Comparison of ENCODE assay signal across 17 cellular contexts in genomic region chr6:80440496-80441160, GRCh38.
DNase-seq lines count a peak whose midpoint lies in the region; ATAC-seq and TF ChIP-seq lines count a peak whose summit lies in the region.
"Had no signal": no experiment of that assay in that cellular context is flagged by ENCODE, and none has a peak within 500 bp of the region (broad histone marks: within the 10 kb centered on the region; RNA-seq: fewer than 3 reads in every experiment).

No MANE protein-coding gene starts in this region.

- H3K36me3 ChIP-seq in PC-9 (ENCODE audit: low read depth) (0 out of 2 replicates have a peak, but pooled peaks cover 3% of the 10 kb centered on the region), hepatocyte (replicated peaks; ENCODE audit: insufficient read depth, low read depth) (no peaks in the 10 kb centered on the region), left ventricle myocardium inferior (peaks cover 6% of the 10 kb centered on the region)
- H3K36me3 ChIP-seq: gastroesophageal sphincter, HAP-1, lower lobe of right lung had no signal

- H3K4me1 ChIP-seq in PC-9 (replicated peaks; ENCODE audit: insufficient read depth) = peaks cover 41% of the 10 kb centered on the region
- peaks cover 6% of the 10 kb centered on the region for H3K4me1 ChIP-seq in hepatocyte (ENCODE audit: insufficient read depth)
- no peaks in the 10 kb centered on the region for H3K4me1 ChIP-seq in left ventricle myocardium inferior
- H3K4me1 ChIP-seq: gastroesophageal sphincter, HAP-1, lower lobe of right lung had no signal

- H3K27ac ChIP-seq in PC-9 (peak overlapping the region; percentile 91), hepatocyte (peak overlapping the region; percentile 18), left ventricle myocardium inferior (replicated peaks) (no peak overlapping the region)
- H3K27ac ChIP-seq: gastroesophageal sphincter, lower lobe of right lung had no signal

- H3K9me2 ChIP-seq in PC-9 (ENCODE audit: insufficient read depth) = no peaks in the 10 kb centered on the region
- no peaks in the 10 kb centered on the region for H3K9me2 ChIP-seq in hepatocyte (replicated peaks; ENCODE audit: insufficient read depth)
- H3K9me2 ChIP-seq: SK-N-SH had no signal

- H3K27me3 ChIP-seq in PC-9 (ENCODE audit: insufficient read depth, low read depth) (no peaks in the 10 kb centered on the region), hepatocyte (no peaks in the 10 kb centered on the region), left ventricle myocardium inferior (ENCODE audit: low read depth) (no peaks in the 10 kb centered on the region)
- H3K27me3 ChIP-seq: gastroesophageal sphincter had no signal

- intact Hi-C loops in PC-9 (cut with micrococcal nuclease; ENCODE audit: unreplicated experiment) = loop anchor here (1.0 kb wide), 1 partner anchor 14 kb away; no protein-coding TSS in a partner anchor
- intact Hi-C loops in left ventricle myocardium superior (cut with micrococcal nuclease) = no loop called here
- intact Hi-C loops in left ventricle myocardium inferior (cut with micrococcal nuclease) = no loop called here

- H3K4me2 ChIP-seq in PC-9 = peak overlapping the region; percentile 41
- no peak overlapping the region for H3K4me2 ChIP-seq in hepatocyte
- H3K4me2 ChIP-seq: SK-N-SH had no signal

- 0 out of 2 replicates have a peak overlapping the region, but pooled peaks have one; percentile 18 for H3K4me3 ChIP-seq in PC-9
- no peak overlapping the region for H3K4me3 ChIP-seq in hepatocyte
- H3K4me3 ChIP-seq in left ventricle myocardium inferior = no peak overlapping the region
- H3K4me3 ChIP-seq: gastroesophageal sphincter, HAP-1, lower lobe of right lung had no signal

- H3K9me3 ChIP-seq in PC-9 (ENCODE audit: insufficient read depth, low read depth) (no peaks in the 10 kb centered on the region), hepatocyte (ENCODE audit: low read depth) (no peaks in the 10 kb centered on the region), left ventricle myocardium inferior (replicated peaks) (peaks cover 8% of the 10 kb centered on the region)
- H3K9me3 ChIP-seq: HAP-1, lower lobe of right lung, SK-N-SH had no signal

- H3K79me2 ChIP-seq in PC-9 (ENCODE audit: low read depth) = no peaks in the 10 kb centered on the region
- H3K79me2 ChIP-seq in hepatocyte = no peaks in the 10 kb centered on the region

- H2AFZ ChIP-seq in PC-9 = 0 out of 2 replicates have a peak overlapping the region, but pooled peaks have one; percentile 27
- no peak overlapping the region for H2AFZ ChIP-seq in hepatocyte

- POLR2A ChIA-PET in PC-9 (lab: Charles Lee; ENCODE audit: unreplicated experiment) = interaction anchor here (0.6 kb wide), 1 partner anchor 436 kb away, joined by 9 read pairs; the partner anchor contains the start of gene TTK

- 89% methylated on average over 6 of the region's 6 CpGs for WGBS in hepatocyte (ENCODE audit: low lambda C conversion rate, missing lambda C conversion rate)

- ATAC-seq in GM18867 (IDR thresholded peaks at IDR 0.05; ENCODE audit: unreplicated experiment) (peak; percentile 57), left ventricle myocardium superior (no peak)
- ATAC-seq: activated T-helper 17 cell treated with anti-CD3 and anti-CD28 coated beads, Interleukin-2, amount 50 U/mL, for 72 hours; gastroesophageal sphincter; lower lobe of right lung; naive thymus-derived CD4-positive, alpha-beta T cell had no signal

- TSS peak; percentile 82 for BruUV-seq in PC-9 (replicated peaks; lab: Mats Ljungman, UMichigan)

- peak; percentile 80 for DNase-seq in NCI-H1105 (lab: John Stamatoyannopoulos, UW)
- no peak for DNase-seq in PC-9
- DNase-seq in hepatocyte (ENCODE audit: low spot score) = no peak
- no peak for DNase-seq in occipital lobe (lab: John Stamatoyannopoulos, UW)
- no peak for DNase-seq in left ventricle myocardium superior
- no peak for DNase-seq in left ventricle myocardium inferior
- DNase-seq: activated CD4-positive, alpha-beta T cell treated with anti-CD3 and anti-CD28 coated beads, Interleukin-2, amount 50 U/mL, for 48 hours; AML-193; lower lobe of right lung; naive thymus-derived CD4-positive, alpha-beta T cell; NCI-H2227 treated with DMSO at 0.1 percent for 48 hours; posterior cingulate gyrus; SK-N-SH had no signal

- TF ChIP-seq CTCF in PC-9 (conservative IDR thresholded peaks at IDR 0.05) (no peak), hepatocyte (IDR thresholded peaks at IDR 0.05; ENCODE audit: poor library complexity) (no peak), left ventricle myocardium inferior (IDR thresholded peaks at IDR 0.05; ENCODE audit: borderline replicate concordance) (no peak)

- CTCF ChIA-PET in PC-9 (lab: Charles Lee) = no interaction called here

- peaks cover 10% of the 10 kb centered on the region; the same call in 1 of the 2 replicates for H3F3A ChIP-seq in PC-9 (ENCODE audit: insufficient read depth, low read depth)

- H4K20me1 ChIP-seq in PC-9 (ENCODE audit: insufficient read depth) = no peaks in the 10 kb centered on the region
- no peaks in the 10 kb centered on the region for H4K20me1 ChIP-seq in hepatocyte (ENCODE audit: insufficient read depth, poor library complexity, severe bottlenecking)
